In the genomic region with DNA sequence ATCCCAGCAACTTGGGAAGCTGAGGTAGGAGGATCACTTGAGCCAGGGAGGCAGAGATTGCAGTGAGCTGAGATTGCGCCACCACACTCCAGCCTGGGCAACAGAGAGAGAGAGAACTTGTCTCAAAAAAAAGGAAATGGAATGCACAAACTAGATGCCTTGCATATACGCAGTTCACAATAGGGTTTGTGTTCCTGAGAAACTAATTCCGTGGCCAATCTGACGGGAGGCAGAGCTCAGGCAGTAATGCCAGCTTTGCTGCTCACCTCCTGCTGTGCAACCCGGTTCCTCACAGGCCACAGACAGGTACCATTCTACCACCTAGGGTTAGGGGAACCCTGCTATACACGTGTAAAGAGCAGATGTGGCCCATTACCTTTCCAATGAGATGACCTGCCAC, we compare ENCODE assay signal across 1 cellular context.
TF ChIP-seq lines count a peak whose summit lies in the region.

No MANE protein-coding gene starts in this region.

TF ChIP-seq in GM23338, 12 proteins besides CTCF, POLR2A, EP300 and RAD21 (continued from another document):
- TF ChIP-seq, protein P1, sequence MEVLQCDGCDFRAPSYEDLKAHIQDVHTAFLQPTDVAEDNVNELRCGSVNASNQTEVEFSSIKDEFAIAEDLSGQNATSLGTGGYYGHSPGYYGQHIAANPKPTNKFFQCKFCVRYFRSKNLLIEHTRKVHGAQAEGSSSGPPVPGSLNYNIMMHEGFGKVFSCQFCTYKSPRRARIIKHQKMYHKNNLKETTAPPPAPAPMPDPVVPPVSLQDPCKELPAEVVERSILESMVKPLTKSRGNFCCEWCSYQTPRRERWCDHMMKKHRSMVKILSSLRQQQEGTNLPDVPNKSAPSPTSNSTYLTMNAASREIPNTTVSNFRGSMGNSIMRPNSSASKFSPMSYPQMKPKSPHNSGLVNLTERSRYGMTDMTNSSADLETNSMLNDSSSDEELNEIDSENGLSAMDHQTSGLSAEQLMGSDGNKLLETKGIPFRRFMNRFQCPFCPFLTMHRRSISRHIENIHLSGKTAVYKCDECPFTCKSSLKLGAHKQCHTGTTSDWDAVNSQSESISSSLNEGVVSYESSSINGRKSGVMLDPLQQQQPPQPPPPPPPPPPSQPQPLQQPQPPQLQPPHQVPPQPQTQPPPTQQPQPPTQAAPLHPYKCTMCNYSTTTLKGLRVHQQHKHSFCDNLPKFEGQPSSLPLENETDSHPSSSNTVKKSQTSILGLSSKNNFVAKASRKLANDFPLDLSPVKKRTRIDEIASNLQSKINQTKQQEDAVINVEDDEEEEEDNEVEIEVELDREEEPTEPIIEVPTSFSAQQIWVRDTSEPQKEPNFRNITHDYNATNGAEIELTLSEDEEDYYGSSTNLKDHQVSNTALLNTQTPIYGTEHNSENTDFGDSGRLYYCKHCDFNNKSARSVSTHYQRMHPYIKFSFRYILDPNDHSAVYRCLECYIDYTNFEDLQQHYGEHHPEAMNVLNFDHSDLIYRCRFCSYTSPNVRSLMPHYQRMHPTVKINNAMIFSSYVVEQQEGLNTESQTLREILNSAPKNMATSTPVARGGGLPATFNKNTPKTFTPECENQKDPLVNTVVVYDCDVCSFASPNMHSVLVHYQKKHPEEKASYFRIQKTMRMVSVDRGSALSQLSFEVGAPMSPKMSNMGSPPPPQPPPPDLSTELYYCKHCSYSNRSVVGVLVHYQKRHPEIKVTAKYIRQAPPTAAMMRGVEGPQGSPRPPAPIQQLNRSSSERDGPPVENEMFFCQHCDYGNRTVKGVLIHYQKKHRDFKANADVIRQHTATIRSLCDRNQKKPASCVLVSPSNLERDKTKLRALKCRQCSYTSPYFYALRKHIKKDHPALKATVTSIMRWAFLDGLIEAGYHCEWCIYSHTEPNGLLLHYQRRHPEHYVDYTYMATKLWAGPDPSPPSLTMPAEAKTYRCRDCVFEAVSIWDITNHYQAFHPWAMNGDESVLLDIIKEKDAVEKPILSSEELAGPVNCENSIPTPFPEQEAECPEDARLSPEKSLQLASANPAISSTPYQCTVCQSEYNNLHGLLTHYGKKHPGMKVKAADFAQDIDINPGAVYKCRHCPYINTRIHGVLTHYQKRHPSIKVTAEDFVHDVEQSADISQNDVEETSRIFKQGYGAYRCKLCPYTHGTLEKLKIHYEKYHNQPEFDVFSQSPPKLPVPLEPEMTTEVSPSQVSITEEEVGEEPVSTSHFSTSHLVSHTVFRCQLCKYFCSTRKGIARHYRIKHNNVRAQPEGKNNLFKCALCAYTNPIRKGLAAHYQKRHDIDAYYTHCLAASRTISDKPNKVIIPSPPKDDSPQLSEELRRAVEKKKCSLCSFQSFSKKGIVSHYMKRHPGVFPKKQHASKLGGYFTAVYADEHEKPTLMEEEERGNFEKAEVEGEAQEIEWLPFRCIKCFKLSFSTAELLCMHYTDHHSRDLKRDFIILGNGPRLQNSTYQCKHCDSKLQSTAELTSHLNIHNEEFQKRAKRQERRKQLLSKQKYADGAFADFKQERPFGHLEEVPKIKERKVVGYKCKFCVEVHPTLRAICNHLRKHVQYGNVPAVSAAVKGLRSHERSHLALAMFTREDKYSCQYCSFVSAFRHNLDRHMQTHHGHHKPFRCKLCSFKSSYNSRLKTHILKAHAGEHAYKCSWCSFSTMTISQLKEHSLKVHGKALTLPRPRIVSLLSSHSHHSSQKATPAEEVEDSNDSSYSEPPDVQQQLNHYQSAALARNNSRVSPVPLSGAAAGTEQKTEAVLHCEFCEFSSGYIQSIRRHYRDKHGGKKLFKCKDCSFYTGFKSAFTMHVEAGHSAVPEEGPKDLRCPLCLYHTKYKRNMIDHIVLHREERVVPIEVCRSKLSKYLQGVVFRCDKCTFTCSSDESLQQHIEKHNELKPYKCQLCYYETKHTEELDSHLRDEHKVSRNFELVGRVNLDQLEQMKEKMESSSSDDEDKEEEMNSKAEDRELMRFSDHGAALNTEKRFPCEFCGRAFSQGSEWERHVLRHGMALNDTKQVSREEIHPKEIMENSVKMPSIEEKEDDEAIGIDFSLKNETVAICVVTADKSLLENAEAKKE (CRISPR knock-in tag; IDR thresholded peaks at IDR 0.05): no peak
- TF ChIP-seq CREB1 (CRISPR knock-in tag; IDR thresholded peaks at IDR 0.05; ENCODE audit: low read depth) (no peak), REST (IDR thresholded peaks at IDR 0.05; ENCODE audit: unreplicated experiment) (no peak), JUNB (IDR thresholded peaks at IDR 0.05; ENCODE audit: unreplicated experiment) (no peak), POLR2AphosphoS5 (IDR thresholded peaks at IDR 0.05; ENCODE audit: low read depth) (no peak), NANOG (IDR thresholded peaks at IDR 0.05; ENCODE audit: borderline replicate concordance) (no peak), ZNF331 (CRISPR knock-in tag; IDR thresholded peaks at IDR 0.05; ENCODE audit: low read depth) (no peak), STAT1 (IDR thresholded peaks at IDR 0.05; ENCODE audit: unreplicated experiment) (no peak), EZH2 (IDR thresholded peaks at IDR 0.05; ENCODE audit: low read depth, unreplicated experiment) (no peak), EZH2phosphoT487 (IDR thresholded peaks at IDR 0.05; ENCODE audit: unreplicated experiment) (no peak)
